Comparison of ENCODE assay signal across 13 cellular contexts in genomic region chr1:46306159-46306530, GRCh38. TPM values are rescaled to one million over a fixed set of nuclear protein-coding genes. Genes with fewer than 3 reads are reported as not detected.
A peak's percentile ranks its signal among the peaks of the same experiment; 100 is the strongest.
DNase-seq lines count a peak whose midpoint lies in the region; ATAC-seq and TF ChIP-seq lines count a peak whose summit lies in the region.
"Had no signal": no experiment of that assay in that cellular context is flagged by ENCODE, and none has a peak within 500 bp of the region (broad histone marks: within the 10 kb centered on the region; RNA-seq: fewer than 3 reads in every experiment).

No MANE protein-coding gene starts in this region.

- no peak overlapping the region for H3K27ac Mint-ChIP-seq in T-helper 2 cell treated with Interferon-gamma antibody and Interleukin-4, amounts not matched to agents 5 μg/mL and 100 μg/mL, for 36 hours
- no peak overlapping the region for H3K27ac Mint-ChIP-seq in activated T-helper 17 cell treated with anti-CD3 and anti-CD28 coated beads, Interleukin-2, amount 50 U/mL, for 72 hours
- H3K27ac Mint-ChIP-seq in nephron, result peak overlapping the region in 1 of 3 experiments; percentile 5

- H3K4me3 ChIP-seq in HL-60 (replicated peaks; ENCODE audit: insufficient read depth, low read length), result peak overlapping the region; percentile 83

- TF ChIP-seq CTCF in HL-60 (IDR thresholded peaks at IDR 0.05; ENCODE audit: insufficient read depth, low read length) (no peak), nephron (IDR thresholded peaks at IDR 0.05; ENCODE audit: unreplicated experiment in 3 of 3) (no peak)

- H3K36me3 Mint-ChIP-seq in T-helper 2 cell treated with Interferon-gamma antibody and Interleukin-4, amounts not matched to agents 5 μg/mL and 100 μg/mL, for 36 hours (ENCODE audit: low read depth), result peaks cover 45% of the 10 kb centered on the region
- H3K36me3 Mint-ChIP-seq in activated T-helper 17 cell treated with anti-CD3 and anti-CD28 coated beads, Interleukin-2, amount 50 U/mL, for 72 hours (ENCODE audit: low read depth), result peaks cover 90% of the 10 kb centered on the region
- peaks cover 36% of the 10 kb centered on the region for H3K36me3 Mint-ChIP-seq in nephron (ENCODE audit: low read depth)

- no peaks in the 10 kb centered on the region for H3K27me3 ChIP-seq in HL-60 (ENCODE audit: insufficient read depth, poor library complexity, severe bottlenecking)

- peaks cover 32% of the 10 kb centered on the region for H3K4me1 Mint-ChIP-seq in T-helper 2 cell treated with Interferon-gamma antibody and Interleukin-4, amounts not matched to agents 5 μg/mL and 100 μg/mL, for 36 hours (ENCODE audit: low read depth)
- H3K4me1 Mint-ChIP-seq in activated T-helper 17 cell treated with anti-CD3 and anti-CD28 coated beads, Interleukin-2, amount 50 U/mL, for 72 hours, result peaks cover 25% of the 10 kb centered on the region
- peaks cover 19% of the 10 kb centered on the region for H3K4me1 Mint-ChIP-seq in nephron

- no peaks in the 10 kb centered on the region for H3K9me3 Mint-ChIP-seq in T-helper 2 cell treated with Interferon-gamma antibody and Interleukin-4, amounts not matched to agents 5 μg/mL and 100 μg/mL, for 36 hours
- H3K9me3 Mint-ChIP-seq in activated T-helper 17 cell treated with anti-CD3 and anti-CD28 coated beads, Interleukin-2, amount 50 U/mL, for 72 hours, result no peaks in the 10 kb centered on the region
- no peaks in the 10 kb centered on the region for H3K9me3 Mint-ChIP-seq in nephron

- H3K4me3 Mint-ChIP-seq in T-helper 2 cell treated with Interferon-gamma antibody and Interleukin-4, amounts not matched to agents 5 μg/mL and 100 μg/mL, for 36 hours, result peak overlapping the region; percentile 55
- peak overlapping the region; percentile 48 for H3K4me3 Mint-ChIP-seq in activated T-helper 17 cell treated with anti-CD3 and anti-CD28 coated beads, Interleukin-2, amount 50 U/mL, for 72 hours
- H3K4me3 Mint-ChIP-seq in nephron, result peak overlapping the region; percentile 59 to 76 (median 74)

- H3K27ac ChIP-seq in HL-60 (replicated peaks), result peak overlapping the region; percentile 98
- H3K27ac ChIP-seq: epithelial cell of prostate had no signal

- DNase-seq in T-helper 2 cell treated with Interferon-gamma antibody and Interleukin-4, amounts not matched to agents 5 μg/mL and 100 μg/mL, for 36 hours (ENCODE audit: low spot score), result no peak
- DNase-seq in T-helper 2 cell, result no peak
- no peak for DNase-seq in HL-60 (ENCODE audit: low read depth in 1 of 2, low spot score in 1 of 2)
- no peak for DNase-seq in DMS53 (lab: John Stamatoyannopoulos, UW)
- DNase-seq in NCI-H2029 treated with DMSO at 0.1 percent for 48 hours (lab: John Stamatoyannopoulos, UW), result no peak
- no peak for DNase-seq in NK-92 treated with Interleukin-12 subunit alpha and Interleukin-12 subunit beta, amount 100 ng/mL, for 24 hours (lab: John Stamatoyannopoulos, UW)
- DNase-seq: central memory CD4-positive, alpha-beta T cell; DMS 273 treated with DMSO at 0.1 percent for 48 hours; HCEC 1CT; substantia nigra had no signal

- no peaks in the 10 kb centered on the region for H3K27me3 Mint-ChIP-seq in T-helper 2 cell treated with Interferon-gamma antibody and Interleukin-4, amounts not matched to agents 5 μg/mL and 100 μg/mL, for 36 hours (ENCODE audit: low read depth)
- H3K27me3 Mint-ChIP-seq in activated T-helper 17 cell treated with anti-CD3 and anti-CD28 coated beads, Interleukin-2, amount 50 U/mL, for 72 hours, result no peaks in the 10 kb centered on the region
- no peaks in the 10 kb centered on the region for H3K27me3 Mint-ChIP-seq in nephron (ENCODE audit: low read depth)

- no peak for ATAC-seq in activated T-helper 17 cell treated with anti-CD3 and anti-CD28 coated beads, Interleukin-2, amount 50 U/mL, for 72 hours (replicated peaks)

RNA-seq across cellular contexts. Expression of gene UQCRH, which starts 2.6 kb away (rescaled TPM):
- 100 to 1,000 TPM; 272 to 374 TPM for total RNA-seq in activated T-helper 17 cell treated with anti-CD3 and anti-CD28 coated beads, Interleukin-2, amount 50 U/mL, for 72 hours

RNA-seq across cellular contexts. Expression of gene LRRC41, which starts 2.7 kb away (rescaled TPM):
- 10 to 100 TPM; 30.1 to 37.7 TPM for total RNA-seq in activated T-helper 17 cell treated with anti-CD3 and anti-CD28 coated beads, Interleukin-2, amount 50 U/mL, for 72 hours

RNA-seq across cellular contexts. Expression of gene NSUN4, which starts 34.5 kb away (rescaled TPM):
- 10 to 100 TPM; 23.3 to 24.5 TPM for total RNA-seq in activated T-helper 17 cell treated with anti-CD3 and anti-CD28 coated beads, Interleukin-2, amount 50 U/mL, for 72 hours

RNA-seq across cellular contexts. Expression of gene RAD54L, which starts 58.6 kb away (rescaled TPM):
- 10 to 100 TPM; 50.8 to 56.5 TPM for total RNA-seq in activated T-helper 17 cell treated with anti-CD3 and anti-CD28 coated beads, Interleukin-2, amount 50 U/mL, for 72 hours
